ENCODE assay signal across 7 cellular contexts in genomic region chr17:46940692-46941404, GRCh38. TPM values are rescaled to one million over a fixed set of nuclear protein-coding genes. Genes with fewer than 3 reads are reported as not detected.
A peak's percentile ranks its signal among the peaks of the same experiment; 100 is the strongest.
DNase-seq lines count a peak whose midpoint lies in the region; ATAC-seq, FAIRE-seq and TF ChIP-seq lines count a peak whose summit lies in the region.

No MANE protein-coding gene starts in this region.

- peak; percentile 64 for DNase-seq in GM12891 (ENCODE audit: insufficient read length, low spot score)
- DNase-seq in OCI-LY7 (ENCODE audit: low spot score), result peak; percentile 86
- DNase-seq in activated T-cell treated with anti-CD3 and anti-CD28 coated beads for 24 hours (ENCODE audit: low read depth), result peak; percentile 53
- DNase-seq in erythroblast (lab: John Stamatoyannopoulos, UW), result peak; percentile 78 to 89
- DNase-seq in natural killer cell treated with Interleukin-12 subunit alpha and Interleukin-12 subunit beta and Interleukin-15 and Interleukin-18, amount 100 ng/mL, for 72 hours (ENCODE audit: low spot score), result no peak
- peak; percentile 65 to 75 for DNase-seq in stimulated activated naive CD8-positive, alpha-beta T cell treated with anti-CD3 and anti-CD28 coated beads, Interleukin-15, amount 100 ng/mL, for 72 hours

- H3K4me3 ChIP-seq in OCI-LY7 (ENCODE audit: low read depth, low read length, poor library complexity, severe bottlenecking), result no peak overlapping the region

- H3K4me1 ChIP-seq in OCI-LY7 (ENCODE audit: insufficient read depth, low read length, poor library complexity, severe bottlenecking), result peaks cover 10% of the 10 kb centered on the region

- no peaks in the 10 kb centered on the region for H3K9me2 ChIP-seq in OCI-LY7 (ENCODE audit: insufficient read depth, low read length)

- peaks cover 58% of the 10 kb centered on the region for H3K36me3 ChIP-seq in OCI-LY7 (ENCODE audit: insufficient read depth, low read length)

- no peaks in the 10 kb centered on the region for H3K9me3 Mint-ChIP-seq in natural killer cell treated with Interleukin-12 subunit alpha and Interleukin-12 subunit beta and Interleukin-15 and Interleukin-18, amount 100 ng/mL, for 72 hours
- no peaks in the 10 kb centered on the region for H3K9me3 Mint-ChIP-seq in stimulated activated naive CD8-positive, alpha-beta T cell treated with anti-CD3 and anti-CD28 coated beads, Interleukin-15, amount 100 ng/mL, for 72 hours

- intact Hi-C loops in OCI-LY7 (cut with micrococcal nuclease; ENCODE audit: unreplicated experiment), result loop anchor here (5.0 to 10.0 kb wide), 2 partner anchors 284 to 376 kb away; no protein-coding TSS in a partner anchor

- TF ChIP-seq POLR2A in GM12891 (IDR thresholded peaks at IDR 0.05; ENCODE audit: low read depth, low read length), result no peak
- no peak for TF ChIP-seq POLR2A in erythroblast (IDR thresholded peaks at IDR 0.05; ENCODE audit: low read length)

- no peak overlapping the region for H3K4me3 Mint-ChIP-seq in natural killer cell treated with Interleukin-12 subunit alpha and Interleukin-12 subunit beta and Interleukin-15 and Interleukin-18, amount 100 ng/mL, for 72 hours
- H3K4me3 Mint-ChIP-seq in stimulated activated naive CD8-positive, alpha-beta T cell treated with anti-CD3 and anti-CD28 coated beads, Interleukin-15, amount 100 ng/mL, for 72 hours, result no peak overlapping the region

- TF ChIP-seq RAD21 in Ishikawa (IDR thresholded peaks at IDR 0.05; ENCODE audit: low read depth), result peak; percentile 76

- no peak for TF ChIP-seq EP300 in Ishikawa (IDR thresholded peaks at IDR 0.05; ENCODE audit: borderline replicate concordance)

- POLR2A ChIA-PET in OCI-LY7 (lab: Charles Lee), result no interaction called here

- peaks cover 19 to 22% of the 10 kb centered on the region in 2 donors for H3K4me1 Mint-ChIP-seq in natural killer cell treated with Interleukin-12 subunit alpha and Interleukin-12 subunit beta and Interleukin-15 and Interleukin-18, amount 100 ng/mL, for 72 hours (ENCODE audit: low read depth in 2 of 2)
- peaks cover 34% of the 10 kb centered on the region for H3K4me1 Mint-ChIP-seq in stimulated activated naive CD8-positive, alpha-beta T cell treated with anti-CD3 and anti-CD28 coated beads, Interleukin-15, amount 100 ng/mL, for 72 hours

- H3K4me2 ChIP-seq in OCI-LY7 (ENCODE audit: low read length), result no peak overlapping the region

- H3K79me2 ChIP-seq in OCI-LY7 (ENCODE audit: insufficient read depth, low read depth, low read length), result no peaks in the 10 kb centered on the region

- no peaks in the 10 kb centered on the region for H3K27me3 Mint-ChIP-seq in natural killer cell treated with Interleukin-12 subunit alpha and Interleukin-12 subunit beta and Interleukin-15 and Interleukin-18, amount 100 ng/mL, for 72 hours
- H3K27me3 Mint-ChIP-seq in stimulated activated naive CD8-positive, alpha-beta T cell treated with anti-CD3 and anti-CD28 coated beads, Interleukin-15, amount 100 ng/mL, for 72 hours, result no peaks in the 10 kb centered on the region

- CTCF ChIA-PET in OCI-LY7 (lab: Charles Lee; ENCODE audit: unreplicated experiment), result no interaction called here

- H2AFZ ChIP-seq in OCI-LY7 (ENCODE audit: low read length), result no peak overlapping the region

- no peaks in the 10 kb centered on the region for H4K20me1 ChIP-seq in OCI-LY7 (ENCODE audit: insufficient read depth, low read length)

- FAIRE-seq in GM12891 (lab: Jason Lieb, UNC), result peak; percentile 85

- no peak overlapping the region for H3K27ac ChIP-seq in OCI-LY7 (ENCODE audit: low read depth, low read length, poor library complexity, severe bottlenecking)

- peak; percentile 87 for TF ChIP-seq CTCF in OCI-LY7 (conservative IDR thresholded peaks at IDR 0.05; ENCODE audit: low read length)

- peak; percentile 73 to 75 for ATAC-seq in natural killer cell treated with Interleukin-12 subunit alpha and Interleukin-12 subunit beta and Interleukin-15 and Interleukin-18, amount 100 ng/mL, for 72 hours
- ATAC-seq in stimulated activated naive CD8-positive, alpha-beta T cell treated with anti-CD3 and anti-CD28 coated beads, Interleukin-15, amount 100 ng/mL, for 72 hours, result peak; percentile 90

- H3K36me3 Mint-ChIP-seq in natural killer cell treated with Interleukin-12 subunit alpha and Interleukin-12 subunit beta and Interleukin-15 and Interleukin-18, amount 100 ng/mL, for 72 hours, result peaks cover 10% of the 10 kb centered on the region

- no TSS peak for BruUV-seq in OCI-LY7 (replicated peaks; lab: Mats Ljungman, UMichigan)

- no peak overlapping the region for H3K27ac Mint-ChIP-seq in natural killer cell treated with Interleukin-12 subunit alpha and Interleukin-12 subunit beta and Interleukin-15 and Interleukin-18, amount 100 ng/mL, for 72 hours
- peak overlapping the region; percentile 91 to 93 for H3K27ac Mint-ChIP-seq in stimulated activated naive CD8-positive, alpha-beta T cell treated with anti-CD3 and anti-CD28 coated beads, Interleukin-15, amount 100 ng/mL, for 72 hours

- H3K9me3 ChIP-seq in OCI-LY7 (ENCODE audit: low read length), result no peaks in the 10 kb centered on the region

TF ChIP-seq in GM12891, 5 proteins besides CTCF, POLR2A, EP300 and RAD21:
- TF ChIP-seq PAX5 (IDR thresholded peaks at IDR 0.05; ENCODE audit: insufficient read depth, low read length, severe bottlenecking), result no peak
- no peak for TF ChIP-seq POU2F2 (IDR thresholded peaks at IDR 0.05; ENCODE audit: low read depth, low read length)
- no peak for TF ChIP-seq POLR2AphosphoS5 (IDR thresholded peaks at IDR 0.05; ENCODE audit: low read depth, low read length)
- TF ChIP-seq SPI1 (IDR thresholded peaks at IDR 0.05; ENCODE audit: low read depth, low read length), result no peak
- no peak for TF ChIP-seq TAF1 (IDR thresholded peaks at IDR 0.05; ENCODE audit: low read depth, low read length)

TF ChIP-seq in Ishikawa, 13 proteins besides CTCF, POLR2A, EP300 and RAD21:
- no peak for TF ChIP-seq YY1 (IDR thresholded peaks at IDR 0.05; ENCODE audit: low read depth)
- TF ChIP-seq REST (IDR thresholded peaks at IDR 0.05; ENCODE audit: low read depth), result no peak
- TF ChIP-seq TCF12 (IDR thresholded peaks at IDR 0.05; ENCODE audit: low read depth), result no peak
- TF ChIP-seq ZBTB7A (IDR thresholded peaks at IDR 0.05; ENCODE audit: low read depth), result no peak
- TF ChIP-seq MAX (IDR thresholded peaks at IDR 0.05), result no peak

RNA-seq across cellular contexts. Expression of gene GOSR2, which starts 17.9 kb away (rescaled TPM):
- polyA plus RNA-seq in GM12891 (2012; ENCODE audit: low read depth, missing spikeins), result 23.9 TPM
- 40.9 and 46.5 TPM in 2 replicates for total RNA-seq in OCI-LY7 (2014; rRNA removed; shearing (Covaris generic))
- 61.6 and 62.8 TPM in 2 replicates for total RNA-seq in OCI-LY7 (2022)
- total RNA-seq in natural killer cell treated with Interleukin-12 subunit alpha and Interleukin-12 subunit beta and Interleukin-15 and Interleukin-18, amount 100 ng/mL, for 72 hours, result 10 to 100 TPM; 76.9 to 79.8 TPM

RNA-seq across cellular contexts. Expression of gene RPRML, which starts 38.2 kb away (rescaled TPM):
- not detected for polyA plus RNA-seq in GM12891 (2012; ENCODE audit: low read depth, missing spikeins)
- total RNA-seq in OCI-LY7 (2014; rRNA removed; shearing (Covaris generic)), result 8.8 and 12.8 TPM in 2 replicates
- 0.57 and 1.2 TPM in 2 replicates for total RNA-seq in OCI-LY7 (2022)
- not detected for total RNA-seq in natural killer cell treated with Interleukin-12 subunit alpha and Interleukin-12 subunit beta and Interleukin-15 and Interleukin-18, amount 100 ng/mL, for 72 hours

Comparison
In these comparisons a context has a peak if more than half of its experiments do, and no peak if none do; other contexts are left out.
1. H3K27ac Mint-ChIP-seq: peak in stimulated activated naive CD8-positive, alpha-beta T cell treated with anti-CD3 and anti-CD28 coated beads, Interleukin-15, amount 100 ng/mL, for 72 hours (2 of 2); none in natural killer cell treated with Interleukin-12 subunit alpha and Interleukin-12 subunit beta and Interleukin-15 and Interleukin-18, amount 100 ng/mL, for 72 hours (0 of 2).